Comparison of ENCODE assay signal across 1 cellular context in the genomic region with DNA sequence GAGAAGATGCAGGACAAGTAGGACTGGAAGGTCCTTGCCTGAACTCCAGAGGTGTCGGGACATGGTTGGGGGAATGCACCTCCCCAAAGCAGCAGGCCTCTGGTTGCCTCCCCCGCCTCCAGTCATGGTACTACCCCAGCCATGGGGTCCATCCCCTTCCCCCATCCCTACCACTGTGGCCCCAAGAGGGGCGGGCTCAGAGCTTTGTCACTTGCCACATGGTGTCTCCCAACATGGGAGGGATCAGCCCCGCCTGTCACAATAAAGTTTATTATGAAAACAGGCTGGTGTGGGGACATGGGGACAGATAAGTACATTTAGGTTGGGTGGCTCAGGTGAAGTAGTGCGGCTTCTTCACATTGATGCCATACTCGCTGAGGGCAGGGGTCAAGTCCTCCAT.
TF ChIP-seq lines count a peak whose summit lies in the region.

No MANE protein-coding gene starts in this region.

TF ChIP-seq in HepG2, 621 proteins besides CTCF, POLR2A, EP300 and RAD21:
- TF ChIP-seq SP1 (IDR thresholded peaks at IDR 0.05): no peak
- no peak for TF ChIP-seq SP1 (CRISPR knock-in tag; IDR thresholded peaks at IDR 0.05)
- TF ChIP-seq, protein P1, sequence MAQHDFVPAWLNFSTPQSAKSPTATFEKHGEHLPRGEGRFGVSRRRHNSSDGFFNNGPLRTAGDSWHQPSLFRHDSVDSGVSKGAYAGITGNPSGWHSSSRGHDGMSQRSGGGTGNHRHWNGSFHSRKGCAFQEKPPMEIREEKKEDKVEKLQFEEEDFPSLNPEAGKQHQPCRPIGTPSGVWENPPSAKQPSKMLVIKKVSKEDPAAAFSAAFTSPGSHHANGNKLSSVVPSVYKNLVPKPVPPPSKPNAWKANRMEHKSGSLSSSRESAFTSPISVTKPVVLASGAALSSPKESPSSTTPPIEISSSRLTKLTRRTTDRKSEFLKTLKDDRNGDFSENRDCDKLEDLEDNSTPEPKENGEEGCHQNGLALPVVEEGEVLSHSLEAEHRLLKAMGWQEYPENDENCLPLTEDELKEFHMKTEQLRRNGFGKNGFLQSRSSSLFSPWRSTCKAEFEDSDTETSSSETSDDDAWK (CRISPR knock-in tag; IDR thresholded peaks at IDR 0.05): no peak
- no peak for TF ChIP-seq PCBP2 (optimal IDR thresholded peaks at IDR 0.05; ENCODE audit: low read depth, low read length, poor library complexity, severe bottlenecking)
- no peak for TF ChIP-seq DNMT1 (CRISPR knock-in tag; IDR thresholded peaks at IDR 0.05)
- no peak for TF ChIP-seq ZNF263 (CRISPR knock-in tag; IDR thresholded peaks at IDR 0.05)
- TF ChIP-seq KDM5B (CRISPR knock-in tag; IDR thresholded peaks at IDR 0.05; ENCODE audit: borderline replicate concordance): no peak
- TF ChIP-seq SRSF4 (IDR thresholded peaks at IDR 0.05; ENCODE audit: low read depth, low read length, poor library complexity, severe bottlenecking): no peak
- TF ChIP-seq GLI4 (CRISPR knock-in tag; IDR thresholded peaks at IDR 0.05; ENCODE audit: borderline replicate concordance): no peak
- TF ChIP-seq SYNCRIP (IDR thresholded peaks at IDR 0.05; ENCODE audit: insufficient read depth, low read depth, low read length): no peak
- TF ChIP-seq, protein P2, sequence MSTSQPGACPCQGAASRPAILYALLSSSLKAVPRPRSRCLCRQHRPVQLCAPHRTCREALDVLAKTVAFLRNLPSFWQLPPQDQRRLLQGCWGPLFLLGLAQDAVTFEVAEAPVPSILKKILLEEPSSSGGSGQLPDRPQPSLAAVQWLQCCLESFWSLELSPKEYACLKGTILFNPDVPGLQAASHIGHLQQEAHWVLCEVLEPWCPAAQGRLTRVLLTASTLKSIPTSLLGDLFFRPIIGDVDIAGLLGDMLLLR (CRISPR knock-in tag; IDR thresholded peaks at IDR 0.05): no peak
